8 cellular contexts compared by ENCODE assay signal in genomic region chr1:179882253-179883039, GRCh38. TPM values are rescaled to one million over a fixed set of nuclear protein-coding genes. Genes with fewer than 3 reads are reported as not detected.
A peak's percentile ranks its signal among the peaks of the same experiment; 100 is the strongest.
DNase-seq lines count a peak whose midpoint lies in the region; ATAC-seq, FAIRE-seq and TF ChIP-seq lines count a peak whose summit lies in the region.

Gene TOR1AIP1, plus strand, starts transcription at chr1:179882285. Its CDS starts 218 bp downstream, at chr1:179882503.

- H4K20me1 ChIP-seq in BLaER1: 0 out of 2 replicates have a peak, but pooled peaks cover 6% of the 10 kb centered on the region

- H3K27ac Mint-ChIP-seq in activated CD4-positive, alpha-beta T cell treated with anti-CD3 and anti-CD28 coated beads for 36 hours: peak within 1 kb of the TSS; percentile 98

- peaks cover 59% of the 10 kb centered on the region for H3K4me1 Mint-ChIP-seq in activated CD4-positive, alpha-beta T cell treated with anti-CD3 and anti-CD28 coated beads for 36 hours

- no peaks in the 10 kb centered on the region for H3K27me3 ChIP-seq in BLaER1

- TF ChIP-seq CTCF in choroid plexus epithelial cell (conservative IDR thresholded peaks at IDR 0.05; ENCODE audit: low read depth, low read length): peak; percentile 58

- peaks cover 22% of the 10 kb centered on the region for H3K36me3 Mint-ChIP-seq in activated CD4-positive, alpha-beta T cell treated with anti-CD3 and anti-CD28 coated beads for 36 hours (ENCODE audit: low read depth)

- peak within 1 kb of the TSS; percentile 97 for H3K27ac ChIP-seq in BLaER1

- H3K36me3 ChIP-seq in BLaER1: peaks cover 18% of the 10 kb centered on the region; the same call in 1 of the 2 replicates

- intact Hi-C loops in activated CD4-positive, alpha-beta T cell treated with anti-CD3 and anti-CD28 coated beads for 36 hours (cut with DNase I, micrococcal nuclease): loop anchor here (1.0 to 10.0 kb wide), 11 partner anchors 72 to 1222 kb away; partner anchors contain the start of genes CEP350 (in 2 of the 2), QSOX1 (in 2 of the 2), ACBD6 (in 1 of the 2) and AXDND1 (in 1 of the 2)

- peak within 1 kb of the TSS; percentile 93 for H3K9ac ChIP-seq in BLaER1

- CTCF ChIA-PET in activated CD4-positive, alpha-beta T cell treated with anti-CD3 and anti-CD28 coated beads for 36 hours (lab: Charles Lee): interaction anchor here (0.6 to 2.4 kb wide), 6 partner anchors 15 to 229 kb away, joined by 3 to 8 read pairs (median 4); partner anchors contain the start of gene CEP350

- peak within 1 kb of the TSS; percentile 93 for H3K4me3 ChIP-seq in BLaER1
- peak within 1 kb of the TSS; percentile 90 for H3K4me3 ChIP-seq in choroid plexus epithelial cell (ENCODE audit: low read depth, low read length)

- peak; percentile 91 for FAIRE-seq in GM19239 (lab: Jason Lieb, UNC)

- DNase-seq in GM19239 (ENCODE audit: insufficient read length, low spot score): peak; percentile 56
- DNase-seq in NCI-H524 (lab: John Stamatoyannopoulos, UW): peak; percentile 93 to 98
- peak; percentile 98 for DNase-seq in activated CD4-positive, alpha-beta T cell treated with anti-CD3 and anti-CD28 coated beads for 36 hours
- peak; percentile 99 for DNase-seq in choroid plexus epithelial cell (ENCODE audit: low read depth)
- DNase-seq in kidney glomerular epithelial cell (lab: John Stamatoyannopoulos, UW): peak; percentile 90
- peak; percentile 90 to 97 for DNase-seq in stimulated activated CD4-positive, alpha-beta T cell treated with anti-CD3 and anti-CD28 coated beads, Interleukin-1b, Interleukin-23, amount 100 ng/mL, for 1 hour (ENCODE audit: low read depth in 2 of 2)

- peak within 1 kb of the TSS; percentile 87 for H3K4me3 Mint-ChIP-seq in activated CD4-positive, alpha-beta T cell treated with anti-CD3 and anti-CD28 coated beads for 36 hours

- POLR2A ChIA-PET in activated CD4-positive, alpha-beta T cell treated with anti-CD3 and anti-CD28 coated beads for 36 hours (lab: Charles Lee): interaction anchor here (0.7 to 1.3 kb wide), 7 partner anchors 15 to 1140 kb away, joined by 3 to 8 read pairs (median 3); partner anchors contain the start of genes CEP350 and TOR3A

- H3K27me3 Mint-ChIP-seq in activated CD4-positive, alpha-beta T cell treated with anti-CD3 and anti-CD28 coated beads for 36 hours: no peaks in the 10 kb centered on the region

- no peaks in the 10 kb centered on the region for H3K9me3 ChIP-seq in BLaER1

- peak within 1 kb of the TSS; percentile 88 for H3K4me2 ChIP-seq in BLaER1

- H3K4me1 ChIP-seq in BLaER1: peaks cover 39% of the 10 kb centered on the region

- no peaks in the 10 kb centered on the region for H3K9me3 Mint-ChIP-seq in activated CD4-positive, alpha-beta T cell treated with anti-CD3 and anti-CD28 coated beads for 36 hours (ENCODE audit: low read depth)

- ATAC-seq in HG03457 (IDR thresholded peaks at IDR 0.05; ENCODE audit: unreplicated experiment): peak; percentile 70
- ATAC-seq in activated CD4-positive, alpha-beta T cell treated with anti-CD3 and anti-CD28 coated beads for 36 hours: peak; percentile 80

RNA-seq across cellular contexts. Expression of gene TOR1AIP1, which starts in this region (rescaled TPM):
- total RNA-seq in activated CD4-positive, alpha-beta T cell treated with anti-CD3 and anti-CD28 coated beads for 36 hours: 10 to 100 TPM; 50.1 to 71.6 TPM

Comparison
In these comparisons a context has a peak if more than half of its experiments do, and no peak if none do; other contexts are left out.
1. Peak in every context shown above with its lines: DNase-seq, ATAC-seq, H3K4me3 ChIP-seq and H3K27ac ChIP-seq.